ENCODE assay signal across 1 cellular context in the genomic region with DNA sequence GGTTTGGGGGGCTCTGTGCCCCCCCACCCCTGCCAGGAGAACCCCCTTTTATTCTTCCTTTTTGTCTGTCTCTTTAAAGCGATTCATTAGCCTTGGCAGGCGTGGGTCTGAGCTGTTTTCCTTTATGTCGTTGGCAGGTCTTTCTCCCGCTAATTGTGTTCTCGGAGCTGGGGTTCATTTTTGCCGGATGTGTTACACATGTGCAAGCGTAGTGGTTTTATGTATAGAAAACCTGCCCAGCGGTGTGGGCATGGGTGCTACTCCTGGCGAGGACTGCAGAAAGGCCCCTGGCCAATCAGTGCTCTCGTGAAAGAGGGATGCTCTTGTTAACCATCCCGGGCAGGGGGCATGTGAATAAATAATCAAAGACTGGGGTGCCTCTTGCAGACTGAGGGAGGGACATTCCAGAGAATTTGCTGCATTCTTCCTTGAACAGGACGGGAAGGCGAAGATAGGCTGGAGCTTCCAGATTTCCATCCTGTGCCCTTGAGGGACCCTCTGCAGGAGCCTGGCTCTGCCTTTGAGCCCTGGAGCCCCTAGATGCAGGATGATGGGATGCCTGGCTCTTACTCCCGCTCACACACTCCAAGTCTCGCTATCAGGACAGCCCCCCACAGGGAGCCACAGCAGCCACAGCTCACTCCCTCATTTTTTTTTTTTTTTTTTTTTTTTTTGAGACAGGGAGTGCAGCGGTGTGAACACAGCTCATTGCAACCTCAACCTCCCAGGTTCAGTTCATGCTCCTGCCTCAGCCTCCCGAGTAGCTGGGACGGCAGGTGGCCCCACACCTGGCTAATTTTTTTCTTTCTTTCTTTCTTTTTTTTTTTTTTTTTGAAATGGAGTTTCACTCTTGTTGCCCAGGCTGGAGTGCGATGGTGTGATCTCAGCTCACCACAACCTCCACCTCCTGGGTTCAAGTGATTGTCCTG.
TF ChIP-seq lines count a peak whose summit lies in the region.

No MANE protein-coding gene starts in this region.

TF ChIP-seq in K562, 482 proteins besides CTCF, POLR2A, EP300 and RAD21:
- TF ChIP-seq ZNF384 (IDR thresholded peaks at IDR 0.05; ENCODE audit: low read depth, low read length) (peak; percentile 48), RBM15 (IDR thresholded peaks at IDR 0.05; ENCODE audit: insufficient read depth, low read length) (no peak)
TF ChIP-seq in K562: peak in this region for 1.
